Comparison of ENCODE assay signal across 40 cellular contexts in genomic region chr1:152411846-152412245, GRCh38. TPM values are rescaled to one million over a fixed set of nuclear protein-coding genes. Genes with fewer than 3 reads are reported as not detected.
"Had no signal": no experiment of that assay in that cellular context is flagged by ENCODE, and none has a peak within 500 bp of the region (broad histone marks: within the 10 kb centered on the region; RNA-seq: fewer than 3 reads in every experiment).

No MANE protein-coding gene starts in this region.

- H3K9me3 Mint-ChIP-seq: activated CD4-positive, alpha-beta memory T cell treated with anti-CD3 and anti-CD28 coated beads, Interleukin-2, amount 10 ng/mL, durations not matched to agents 7 days and 5 days; activated CD4-positive, alpha-beta T cell treated with anti-CD3 and anti-CD28 coated beads, Interleukin-2, amount 10 ng/mL, durations not matched to agents 7 days and 5 days; activated naive CD4-positive, alpha-beta T cell treated with anti-CD3 and anti-CD28 coated beads, Interleukin-2, amount 10 ng/mL, durations not matched to agents 7 days and 5 days; activated naive CD4-positive, alpha-beta T cell treated with anti-CD3 and anti-CD28 coated beads, Interleukin-2, amount 50 U/mL, for 24 hours; activated naive CD8-positive, alpha-beta T cell treated with anti-CD3 and anti-CD28 coated beads, Interleukin-2, amount 10 ng/mL, durations not matched to agents 7 days and 5 days; activated naive CD8-positive, alpha-beta T cell treated with anti-CD3 and anti-CD28 coated beads, Interleukin-2, amount 50 U/mL, for 24 hours; activated T-cell treated with anti-CD3 and anti-CD28 coated beads, Interleukin-2, amount 50 U/mL, for 24 hours; activated T-helper 2 cell treated with anti-CD3 and anti-CD28 coated beads, Interferon-gamma antibody, Interleukin-2, Interleukin-4, amounts not matched to agents 10 μg/mL and 5 μg/mL and 100 μg/mL, durations not matched to agents 14 hours and 24 hours and 36 hours; central memory CD8-positive, alpha-beta T cell; T-helper 1 cell treated with Interleukin-12 subunit alpha and Interleukin-12 subunit beta and Interleukin-4 antibody, amounts not matched to agents 30 μg/mL and 1 μg/mL, for 36 hours; T-helper 2 cell treated with Interferon-gamma antibody and Interleukin-4, amounts not matched to agents 5 μg/mL and 100 μg/mL, for 36 hours had no signal

- H3K4me1 ChIP-seq: ascending aorta had no signal

- H3K4me3 Mint-ChIP-seq: activated CD4-positive, alpha-beta memory T cell treated with anti-CD3 and anti-CD28 coated beads, Interleukin-2, amount 10 ng/mL, durations not matched to agents 7 days and 5 days; activated CD4-positive, alpha-beta T cell treated with anti-CD3 and anti-CD28 coated beads for 36 hours; activated CD4-positive, alpha-beta T cell treated with anti-CD3 and anti-CD28 coated beads, Interleukin-2, amount 10 ng/mL, durations not matched to agents 7 days and 5 days; activated CD8-positive, alpha-beta memory T cell treated with anti-CD3 and anti-CD28 coated beads, Interleukin-2, amount 10 ng/mL, durations not matched to agents 7 days and 5 days; activated CD8-positive, alpha-beta T cell treated with anti-CD3 and anti-CD28 coated beads, Interleukin-2, amount 10 ng/mL, durations not matched to agents 7 days and 5 days; activated naive CD4-positive, alpha-beta T cell treated with anti-CD3 and anti-CD28 coated beads, Interleukin-2, amount 10 ng/mL, durations not matched to agents 7 days and 5 days; activated naive CD4-positive, alpha-beta T cell treated with anti-CD3 and anti-CD28 coated beads, Interleukin-2, amount 50 U/mL, for 24 hours; activated naive CD8-positive, alpha-beta T cell; activated naive CD8-positive, alpha-beta T cell treated with anti-CD3 and anti-CD28 coated beads, Interleukin-2, amount 10 ng/mL, durations not matched to agents 7 days and 5 days; activated naive CD8-positive, alpha-beta T cell treated with anti-CD3 and anti-CD28 coated beads, Interleukin-2, amount 50 U/mL, for 24 hours; activated T-cell treated with anti-CD3 and anti-CD28 coated beads, Interleukin-2, amount 50 U/mL, for 24 hours; brain; central memory CD8-positive, alpha-beta T cell; T-helper 1 cell treated with Interleukin-12 subunit alpha and Interleukin-12 subunit beta and Interleukin-4 antibody, amounts not matched to agents 30 μg/mL and 1 μg/mL, for 36 hours; T-helper 2 cell treated with Interferon-gamma antibody and Interleukin-4, amounts not matched to agents 5 μg/mL and 100 μg/mL, for 36 hours; WTC11 had no signal

- H3K9me3 ChIP-seq: ascending aorta had no signal

- H3K36me3 ChIP-seq: ascending aorta, cardiac muscle cell, WERI-Rb-1 had no signal

- H3K27ac ChIP-seq: ascending aorta, cardiac muscle cell, WERI-Rb-1 had no signal

- H3K36me3 Mint-ChIP-seq: activated CD8-positive, alpha-beta memory T cell treated with anti-CD3 and anti-CD28 coated beads, Interleukin-2, amount 10 ng/mL, durations not matched to agents 7 days and 5 days; activated naive CD4-positive, alpha-beta T cell treated with anti-CD3 and anti-CD28 coated beads, Interleukin-2, amount 10 ng/mL, durations not matched to agents 7 days and 5 days; activated naive CD4-positive, alpha-beta T cell treated with anti-CD3 and anti-CD28 coated beads, Interleukin-2, amount 50 U/mL, for 24 hours; activated naive CD8-positive, alpha-beta T cell; activated naive CD8-positive, alpha-beta T cell treated with anti-CD3 and anti-CD28 coated beads, Interleukin-2, amount 10 ng/mL, durations not matched to agents 7 days and 5 days; brain had no signal

- H3K4me3 ChIP-seq: ascending aorta, cardiac muscle cell had no signal

- FAIRE-seq: bronchial epithelial cell, TTC549 had no signal

- H3K27ac Mint-ChIP-seq: activated CD4-positive, alpha-beta memory T cell treated with anti-CD3 and anti-CD28 coated beads, Interleukin-2, amount 10 ng/mL, durations not matched to agents 7 days and 5 days; activated CD4-positive, alpha-beta T cell treated with anti-CD3 and anti-CD28 coated beads for 36 hours; activated CD4-positive, alpha-beta T cell treated with anti-CD3 and anti-CD28 coated beads, Interleukin-2, amount 10 ng/mL, durations not matched to agents 7 days and 5 days; activated CD8-positive, alpha-beta memory T cell treated with anti-CD3 and anti-CD28 coated beads, Interleukin-2, amount 10 ng/mL, durations not matched to agents 7 days and 5 days; activated CD8-positive, alpha-beta T cell treated with anti-CD3 and anti-CD28 coated beads, Interleukin-2, amount 10 ng/mL, durations not matched to agents 7 days and 5 days; activated naive CD4-positive, alpha-beta T cell treated with anti-CD3 and anti-CD28 coated beads, Interleukin-2, amount 10 ng/mL, durations not matched to agents 7 days and 5 days; activated naive CD4-positive, alpha-beta T cell treated with anti-CD3 and anti-CD28 coated beads, Interleukin-2, amount 50 U/mL, for 24 hours; activated naive CD8-positive, alpha-beta T cell; activated naive CD8-positive, alpha-beta T cell treated with anti-CD3 and anti-CD28 coated beads, Interleukin-2, amount 10 ng/mL, durations not matched to agents 7 days and 5 days; activated naive CD8-positive, alpha-beta T cell treated with anti-CD3 and anti-CD28 coated beads, Interleukin-2, amount 50 U/mL, for 24 hours; activated T-cell treated with anti-CD3 and anti-CD28 coated beads, Interleukin-2, amount 50 U/mL, for 24 hours; activated T-helper 2 cell treated with anti-CD3 and anti-CD28 coated beads, Interferon-gamma antibody, Interleukin-2, Interleukin-4, amounts not matched to agents 10 μg/mL and 5 μg/mL and 100 μg/mL, durations not matched to agents 14 hours and 24 hours and 36 hours; brain; T-helper 1 cell treated with Interleukin-12 subunit alpha and Interleukin-12 subunit beta and Interleukin-4 antibody, amounts not matched to agents 30 μg/mL and 1 μg/mL, for 36 hours; T-helper 2 cell treated with Interferon-gamma antibody and Interleukin-4, amounts not matched to agents 5 μg/mL and 100 μg/mL, for 36 hours; WTC11 had no signal

- H3K4me1 Mint-ChIP-seq: activated CD4-positive, alpha-beta memory T cell treated with anti-CD3 and anti-CD28 coated beads, Interleukin-2, amount 10 ng/mL, durations not matched to agents 7 days and 5 days; activated CD4-positive, alpha-beta T cell treated with anti-CD3 and anti-CD28 coated beads for 36 hours; activated CD4-positive, alpha-beta T cell treated with anti-CD3 and anti-CD28 coated beads, Interleukin-2, amount 10 ng/mL, durations not matched to agents 7 days and 5 days; activated CD8-positive, alpha-beta memory T cell treated with anti-CD3 and anti-CD28 coated beads, Interleukin-2, amount 10 ng/mL, durations not matched to agents 7 days and 5 days; activated naive CD4-positive, alpha-beta T cell treated with anti-CD3 and anti-CD28 coated beads, Interleukin-2, amount 10 ng/mL, durations not matched to agents 7 days and 5 days; activated naive CD4-positive, alpha-beta T cell treated with anti-CD3 and anti-CD28 coated beads, Interleukin-2, amount 50 U/mL, for 24 hours; activated naive CD8-positive, alpha-beta T cell treated with anti-CD3 and anti-CD28 coated beads, Interleukin-2, amount 10 ng/mL, durations not matched to agents 7 days and 5 days; activated naive CD8-positive, alpha-beta T cell treated with anti-CD3 and anti-CD28 coated beads, Interleukin-2, amount 50 U/mL, for 24 hours; brain; central memory CD8-positive, alpha-beta T cell; WTC11 had no signal

- ATAC-seq: activated CD4-positive, alpha-beta T cell treated with anti-CD3 and anti-CD28 coated beads for 36 hours; activated CD4-positive, CD25-positive, alpha-beta regulatory T cell treated with anti-CD3 and anti-CD28 coated beads, Interleukin-2, amount 50 U/mL, for 24 hours; activated CD8-positive, alpha-beta memory T cell treated with anti-CD3 and anti-CD28 coated beads, Interleukin-2, amount 10 ng/mL, durations not matched to agents 7 days and 5 days; activated CD8-positive, alpha-beta T cell treated with anti-CD3 and anti-CD28 coated beads, Interleukin-2, amount 10 ng/mL, durations not matched to agents 7 days and 5 days; activated naive CD8-positive, alpha-beta T cell treated with anti-CD3 and anti-CD28 coated beads, Interleukin-2, amount 50 U/mL, for 24 hours; WTC11 had no signal

- H3K27me3 ChIP-seq: ascending aorta, cardiac muscle cell had no signal

- H3K27me3 Mint-ChIP-seq: brain had no signal

- DNase-seq: activated CD4-positive, alpha-beta memory T cell treated with anti-CD3 and anti-CD28 coated beads, Interleukin-2, amount 10 ng/mL, durations not matched to agents 7 days and 5 days; activated CD4-positive, alpha-beta T cell treated with anti-CD3 and anti-CD28 coated beads for 1 hour; activated CD4-positive, alpha-beta T cell treated with anti-CD3 and anti-CD28 coated beads for 36 hours; activated CD4-positive, alpha-beta T cell treated with anti-CD3 and anti-CD28 coated beads for 48 hours; activated CD4-positive, alpha-beta T cell treated with anti-CD3 and anti-CD28 coated beads, Interleukin-2, amount 10 ng/mL, durations not matched to agents 7 days and 5 days; activated CD4-positive, alpha-beta T cell treated with anti-CD3 and anti-CD28 coated beads, Interleukin-2, amount 50 U/mL, for 48 hours; activated CD4-positive, CD25-positive, alpha-beta regulatory T cell; activated CD8-positive, alpha-beta memory T cell treated with anti-CD3 and anti-CD28 coated beads for 24 hours; activated CD8-positive, alpha-beta memory T cell treated with anti-CD3 and anti-CD28 coated beads, Interleukin-2, amount 10 ng/mL, durations not matched to agents 7 days and 5 days; activated CD8-positive, alpha-beta memory T cell treated with anti-CD3 and anti-CD28 coated beads, Interleukin-2, amount 50 U/mL, for 48 hours; activated CD8-positive, alpha-beta T cell treated with anti-CD3 and anti-CD28 coated beads, Interleukin-2, amount 10 ng/mL, durations not matched to agents 7 days and 5 days; activated effector memory CD4-positive, alpha-beta T cell treated with Interleukin-2 at 50 U/mL for 16 hours; activated gamma-delta T cell; activated naive CD4-positive, alpha-beta T cell treated with anti-CD3 and anti-CD28 coated beads, Interleukin-2, amount 10 ng/mL, durations not matched to agents 7 days and 5 days; activated naive CD4-positive, alpha-beta T cell treated with Interleukin-2 at 50 U/mL for 16 hours; activated naive CD8-positive, alpha-beta T cell treated with anti-CD3 and anti-CD28 coated beads, Interleukin-2, amount 10 ng/mL, durations not matched to agents 7 days and 5 days; activated naive CD8-positive, alpha-beta T cell treated with anti-CD3 and anti-CD28 coated beads, Interleukin-2, amount 50 U/mL, for 24 hours; activated T-cell treated with anti-CD3 and anti-CD28 coated beads, Interleukin-2, amount 50 U/mL, for 24 hours; activated T-cell treated with anti-CD3 and anti-CD28 coated beads, Interleukin-2, amount 50 U/mL, for 48 hours; amygdala; anterior cingulate cortex; caudate nucleus; cerebellar nuclear complex; T-helper 1 cell; T-helper 2 cell; T-helper 9 cell; WERI-Rb-1 had no signal

RNA-seq across cellular contexts. Expression of gene CRNN, which starts 2.2 kb away (rescaled TPM):
- total RNA-seq: activated CD4-positive, alpha-beta memory T cell treated with anti-CD3 and anti-CD28 coated beads, Interleukin-2, amount 10 ng/mL, durations not matched to agents 7 days and 5 days; activated CD4-positive, alpha-beta T cell treated with anti-CD3 and anti-CD28 coated beads for 36 hours; activated CD4-positive, alpha-beta T cell treated with anti-CD3 and anti-CD28 coated beads, Interleukin-2, amount 10 ng/mL, durations not matched to agents 7 days and 5 days; activated CD8-positive, alpha-beta memory T cell treated with anti-CD3 and anti-CD28 coated beads, Interleukin-2, amount 10 ng/mL, durations not matched to agents 7 days and 5 days; activated CD8-positive, alpha-beta T cell treated with anti-CD3 and anti-CD28 coated beads, Interleukin-2, amount 10 ng/mL, durations not matched to agents 7 days and 5 days; activated naive CD8-positive, alpha-beta T cell treated with anti-CD3 and anti-CD28 coated beads, Interleukin-2, amount 10 ng/mL, durations not matched to agents 7 days and 5 days; activated T-helper 2 cell treated with anti-CD3 and anti-CD28 coated beads, Interferon-gamma antibody, Interleukin-2, Interleukin-4, amounts not matched to agents 10 μg/mL and 5 μg/mL and 100 μg/mL, durations not matched to agents 14 hours and 24 hours and 36 hours; cardiac muscle cell; WTC11 had no signal
- polyA plus RNA-seq: cardiac muscle cell had no signal

RNA-seq across cellular contexts. Expression of gene FLG2, which starts 52.0 kb away (rescaled TPM):
- total RNA-seq: activated CD4-positive, alpha-beta T cell treated with anti-CD3 and anti-CD28 coated beads for 36 hours; activated CD4-positive, alpha-beta T cell treated with anti-CD3 and anti-CD28 coated beads, Interleukin-2, amount 10 ng/mL, durations not matched to agents 7 days and 5 days; activated CD8-positive, alpha-beta memory T cell treated with anti-CD3 and anti-CD28 coated beads, Interleukin-2, amount 10 ng/mL, durations not matched to agents 7 days and 5 days; activated CD8-positive, alpha-beta T cell treated with anti-CD3 and anti-CD28 coated beads, Interleukin-2, amount 10 ng/mL, durations not matched to agents 7 days and 5 days; activated naive CD8-positive, alpha-beta T cell treated with anti-CD3 and anti-CD28 coated beads, Interleukin-2, amount 10 ng/mL, durations not matched to agents 7 days and 5 days; activated T-helper 2 cell treated with anti-CD3 and anti-CD28 coated beads, Interferon-gamma antibody, Interleukin-2, Interleukin-4, amounts not matched to agents 10 μg/mL and 5 μg/mL and 100 μg/mL, durations not matched to agents 14 hours and 24 hours and 36 hours; ascending aorta; cardiac muscle cell; WTC11 had no signal
- polyA plus RNA-seq: cardiac muscle cell had no signal
